Comparison of ENCODE assay signal across 1 cellular context in the genomic region with DNA sequence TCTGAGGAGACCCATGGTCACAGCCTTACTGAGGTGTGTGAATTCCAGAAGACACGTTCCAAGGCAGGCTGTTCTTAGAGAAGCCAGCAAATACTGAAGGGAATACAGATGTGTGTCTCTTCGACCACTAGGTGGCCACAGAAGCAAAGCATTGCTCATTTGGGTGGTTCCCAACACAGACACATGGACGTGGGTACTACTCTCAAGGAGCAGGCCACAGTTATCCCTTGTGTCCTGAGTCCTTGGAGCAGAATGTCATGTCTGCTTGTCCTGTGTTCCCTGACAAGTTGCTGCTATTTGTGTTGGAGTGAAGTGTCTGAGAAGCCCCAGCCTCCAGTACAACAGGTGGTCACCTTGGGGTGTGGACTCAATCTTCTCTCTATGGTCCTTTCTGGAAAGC.
A peak's percentile ranks its signal among the peaks of the same experiment; 100 is the strongest.
TF ChIP-seq lines count a peak whose summit lies in the region.

No MANE protein-coding gene starts in this region.

TF ChIP-seq in HEK293, 187 proteins besides CTCF, POLR2A, EP300 and RAD21 (continued from another document):
- TF ChIP-seq, protein P1, sequence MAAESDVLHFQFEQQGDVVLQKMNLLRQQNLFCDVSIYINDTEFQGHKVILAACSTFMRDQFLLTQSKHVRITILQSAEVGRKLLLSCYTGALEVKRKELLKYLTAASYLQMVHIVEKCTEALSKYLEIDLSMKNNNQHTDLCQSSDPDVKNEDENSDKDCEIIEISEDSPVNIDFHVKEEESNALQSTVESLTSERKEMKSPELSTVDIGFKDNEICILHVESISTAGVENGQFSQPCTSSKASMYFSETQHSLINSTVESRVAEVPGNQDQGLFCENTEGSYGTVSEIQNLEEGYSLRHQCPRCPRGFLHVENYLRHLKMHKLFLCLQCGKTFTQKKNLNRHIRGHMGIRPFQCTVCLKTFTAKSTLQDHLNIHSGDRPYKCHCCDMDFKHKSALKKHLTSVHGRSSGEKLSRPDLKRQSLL (tag by site-specific recombination; IDR thresholded peaks at IDR 0.05) = no peak
- TF ChIP-seq, protein P2, sequence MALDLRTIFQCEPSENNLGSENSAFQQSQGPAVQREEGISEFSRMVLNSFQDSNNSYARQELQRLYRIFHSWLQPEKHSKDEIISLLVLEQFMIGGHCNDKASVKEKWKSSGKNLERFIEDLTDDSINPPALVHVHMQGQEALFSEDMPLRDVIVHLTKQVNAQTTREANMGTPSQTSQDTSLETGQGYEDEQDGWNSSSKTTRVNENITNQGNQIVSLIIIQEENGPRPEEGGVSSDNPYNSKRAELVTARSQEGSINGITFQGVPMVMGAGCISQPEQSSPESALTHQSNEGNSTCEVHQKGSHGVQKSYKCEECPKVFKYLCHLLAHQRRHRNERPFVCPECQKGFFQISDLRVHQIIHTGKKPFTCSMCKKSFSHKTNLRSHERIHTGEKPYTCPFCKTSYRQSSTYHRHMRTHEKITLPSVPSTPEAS (tag by site-specific recombination; IDR thresholded peaks at IDR 0.05) = no peak
- TF ChIP-seq BCL11B (tag by site-specific recombination; IDR thresholded peaks at IDR 0.05; ENCODE audit: low read depth) (no peak), TRIM28 (IDR thresholded peaks at IDR 0.05; ENCODE audit: borderline replicate concordance, low read length) (no peak), ZNF169 (tag by site-specific recombination; IDR thresholded peaks at IDR 0.05) (no peak), FEZF1 (tag by site-specific recombination; IDR thresholded peaks at IDR 0.05) (peak; percentile 89), ZNF585B (tag by site-specific recombination; IDR thresholded peaks at IDR 0.05) (no peak), ZNF654 (tag by site-specific recombination; IDR thresholded peaks at IDR 0.05; ENCODE audit: low read depth) (peak; percentile 95), KLF16 (tag by site-specific recombination; IDR thresholded peaks at IDR 0.05) (no peak), ZNF391 (tag by site-specific recombination; IDR thresholded peaks at IDR 0.05; ENCODE audit: borderline replicate concordance, low read depth) (no peak), SCRT2 (tag by site-specific recombination; IDR thresholded peaks at IDR 0.05) (peak; percentile 97), ZNF157 (tag by site-specific recombination; IDR thresholded peaks at IDR 0.05) (no peak), ZNF677 (tag by site-specific recombination; IDR thresholded peaks at IDR 0.05) (peak; percentile 76; the same call in 1 of the 2 replicates), ZNF138 (tag by site-specific recombination; IDR thresholded peaks at IDR 0.05; ENCODE audit: borderline replicate concordance) (no peak), ZNF600 (tag by site-specific recombination; IDR thresholded peaks at IDR 0.05) (peak; percentile 22; the same call in 1 of the 2 replicates), SCRT1 (tag by site-specific recombination; IDR thresholded peaks at IDR 0.05; ENCODE audit: borderline replicate concordance) (peak; percentile 86), ZNF221 (tag by site-specific recombination; IDR thresholded peaks at IDR 0.05; ENCODE audit: borderline replicate concordance) (no peak)
- TF ChIP-seq, protein P3, sequence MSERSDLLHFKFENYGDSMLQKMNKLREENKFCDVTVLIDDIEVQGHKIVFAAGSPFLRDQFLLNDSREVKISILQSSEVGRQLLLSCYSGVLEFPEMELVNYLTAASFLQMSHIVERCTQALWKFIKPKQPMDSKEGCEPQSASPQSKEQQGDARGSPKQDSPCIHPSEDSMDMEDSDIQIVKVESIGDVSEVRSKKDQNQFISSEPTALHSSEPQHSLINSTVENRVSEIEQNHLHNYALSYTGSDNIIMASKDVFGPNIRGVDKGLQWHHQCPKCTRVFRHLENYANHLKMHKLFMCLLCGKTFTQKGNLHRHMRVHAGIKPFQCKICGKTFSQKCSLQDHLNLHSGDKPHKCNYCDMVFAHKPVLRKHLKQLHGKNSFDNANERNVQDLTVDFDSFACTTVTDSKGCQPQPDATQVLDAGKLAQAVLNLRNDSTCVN (tag by site-specific recombination; optimal IDR thresholded peaks at IDR 0.05) = no peak
- TF ChIP-seq, protein P4, sequence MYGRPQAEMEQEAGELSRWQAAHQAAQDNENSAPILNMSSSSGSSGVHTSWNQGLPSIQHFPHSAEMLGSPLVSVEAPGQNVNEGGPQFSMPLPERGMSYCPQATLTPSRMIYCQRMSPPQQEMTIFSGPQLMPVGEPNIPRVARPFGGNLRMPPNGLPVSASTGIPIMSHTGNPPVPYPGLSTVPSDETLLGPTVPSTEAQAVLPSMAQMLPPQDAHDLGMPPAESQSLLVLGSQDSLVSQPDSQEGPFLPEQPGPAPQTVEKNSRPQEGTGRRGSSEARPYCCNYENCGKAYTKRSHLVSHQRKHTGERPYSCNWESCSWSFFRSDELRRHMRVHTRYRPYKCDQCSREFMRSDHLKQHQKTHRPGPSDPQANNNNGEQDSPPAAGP (tag by site-specific recombination; IDR thresholded peaks at IDR 0.05) = 0 out of 2 replicates have a peak, but pooled peaks have one; percentile 32
